Comparison of ENCODE assay signal across 11 cellular contexts in the genomic region with DNA sequence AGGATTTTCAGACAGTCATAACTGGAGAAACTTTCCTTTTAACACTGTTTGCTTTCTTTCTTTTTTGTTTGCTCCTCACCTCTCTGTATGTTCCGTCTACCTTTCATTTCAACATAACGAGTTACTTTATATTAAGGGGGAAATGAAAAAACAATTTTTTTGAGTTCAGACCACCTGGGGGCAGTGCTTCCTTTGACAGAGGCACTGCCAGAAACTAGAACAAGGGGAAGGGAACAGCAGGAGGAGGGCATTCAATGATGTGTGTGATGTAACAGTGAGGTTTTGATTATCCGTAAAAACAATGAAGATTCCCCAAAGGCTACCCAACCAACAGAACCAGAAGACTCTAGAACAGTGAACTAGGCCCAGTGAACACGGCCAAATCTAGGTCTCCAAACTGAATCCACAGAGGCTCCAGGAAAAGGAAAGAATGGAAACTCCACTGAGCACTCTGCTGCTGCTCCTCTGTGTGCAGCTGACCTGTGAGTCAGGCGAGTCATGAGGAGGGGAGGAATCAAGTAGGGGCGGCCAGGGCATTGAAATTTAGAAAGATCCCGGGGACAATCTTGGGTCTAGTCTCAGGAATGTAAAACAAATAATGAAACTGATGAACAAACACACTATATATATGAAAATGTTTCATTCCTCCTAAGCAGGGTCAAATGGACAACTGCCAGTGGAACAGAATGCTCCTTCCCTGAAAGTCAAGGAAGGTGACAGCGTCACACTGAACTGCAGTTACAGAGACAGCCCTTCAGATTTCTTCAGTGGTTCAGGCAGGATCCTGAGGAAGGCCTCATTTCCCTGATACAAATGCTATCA.
DNase-seq lines count a peak whose midpoint lies in the region; TF ChIP-seq lines count a peak whose summit lies in the region.
"Had no signal": no experiment of that assay in that cellular context is flagged by ENCODE, and none has a peak within 500 bp of the region (broad histone marks: within the 10 kb centered on the region; RNA-seq: fewer than 3 reads in every experiment).

No MANE protein-coding gene starts in this region.

- H3K4me3 ChIP-seq in GM06990 (replicated peaks; ENCODE audit: low read depth, low read length), result no peak overlapping the region
- H3K4me3 ChIP-seq in SU-DHL-6 (ENCODE audit: insufficient read depth, low read length, poor library complexity, severe bottlenecking), result no peak overlapping the region

- no peaks in the 10 kb centered on the region for H3K79me2 ChIP-seq in SU-DHL-6 (ENCODE audit: insufficient read depth, low read length)

- no peak overlapping the region for H2AFZ ChIP-seq in SU-DHL-6 (ENCODE audit: low read depth, low read length, severe bottlenecking)

- no peak overlapping the region for H3K4me2 ChIP-seq in SU-DHL-6 (ENCODE audit: low read depth, low read length, poor library complexity, severe bottlenecking)

- DNase-seq in GM06990 (ENCODE audit: extremely low read depth, insufficient read length), result no peak
- DNase-seq in glomerular visceral epithelial cell (ENCODE audit: extremely low spot score), result peak; percentile 41
- no peak for DNase-seq in COR-L47 (lab: John Stamatoyannopoulos, UW)
- no peak for DNase-seq in caudate nucleus (lab: John Stamatoyannopoulos, UW)
- DNase-seq in SK-N-DZ (ENCODE audit: low spot score), result no peak
- DNase-seq in ecto neural progenitor cell (ENCODE audit: low spot score), result no peak
- DNase-seq: activated T-cell treated with anti-CD3 and anti-CD28 coated beads, Interleukin-2, amount 50 U/mL, for 48 hours; DMS 273 treated with DMSO at 0.1 percent for 48 hours; NCI-H1105 treated with DMSO at 0.1 percent for 48 hours had no signal

- H3K27me3 ChIP-seq in GM06990 (replicated peaks; ENCODE audit: control insufficient read depth, insufficient read depth, low read length) (no peaks in the 10 kb centered on the region; the same call in 1 of the 2 replicates), SU-DHL-6 (ENCODE audit: low read length) (no peaks in the 10 kb centered on the region)

- H3F3A ChIP-seq in SU-DHL-6 (ENCODE audit: insufficient read depth), result no peaks in the 10 kb centered on the region

- no peaks in the 10 kb centered on the region for H4K20me1 ChIP-seq in SU-DHL-6 (ENCODE audit: low read depth, low read length)

- H3K9me2 ChIP-seq in SU-DHL-6 (replicated peaks; ENCODE audit: insufficient read depth, low read length), result no peaks in the 10 kb centered on the region

- H3K9me3 ChIP-seq in SU-DHL-6 (ENCODE audit: insufficient read depth, low read length), result no peaks in the 10 kb centered on the region

- H3K36me3 ChIP-seq in GM06990 (ENCODE audit: control insufficient read depth, insufficient read depth, low read length) (no peaks in the 10 kb centered on the region), SU-DHL-6 (ENCODE audit: low read length) (no peaks in the 10 kb centered on the region)

- peak; percentile 23; the same call in 1 of the 2 replicates for TF ChIP-seq CTCF in 22Rv1 (IDR thresholded peaks at IDR 0.05)
- peak; percentile 15 for TF ChIP-seq CTCF in GM06990 (IDR thresholded peaks at IDR 0.05; ENCODE audit: insufficient read depth, low read length, poor library complexity, severe bottlenecking)
- peak; percentile 84 for TF ChIP-seq CTCF in SU-DHL-6 (IDR thresholded peaks at IDR 0.05; ENCODE audit: insufficient read depth, low read length, poor library complexity, severe bottlenecking)

- no peak overlapping the region for H3K27ac ChIP-seq in 22Rv1
- H3K27ac ChIP-seq in SU-DHL-6 (ENCODE audit: low read depth, low read length), result no peak overlapping the region
- no peak overlapping the region for H3K27ac ChIP-seq in caudate nucleus (ENCODE audit: low read depth, low read length)

- H3K9ac ChIP-seq in SU-DHL-6 (ENCODE audit: low read length), result no peak overlapping the region

Comparison
In these comparisons a context has a peak if more than half of its experiments do, and no peak if none do; other contexts are left out.
1. CTCF ChIP-seq: peak in every context shown above with its lines; median percentile 84 in SU-DHL-6; 23 in 22Rv1; 15 in GM06990.